19 cellular contexts compared by ENCODE assay signal in genomic region chrX:115356369-115356768, GRCh38.
A peak's percentile ranks its signal among the peaks of the same experiment; 100 is the strongest.
DNase-seq lines count a peak whose midpoint lies in the region; ATAC-seq and TF ChIP-seq lines count a peak whose summit lies in the region.
"Had no signal": no experiment of that assay in that cellular context is flagged by ENCODE, and none has a peak within 500 bp of the region (broad histone marks: within the 10 kb centered on the region; RNA-seq: fewer than 3 reads in every experiment).

No MANE protein-coding gene starts in this region.

- H3K9me3 Mint-ChIP-seq in osteocyte (ENCODE audit: unreplicated experiment), result no peaks in the 10 kb centered on the region
- H3K9me3 Mint-ChIP-seq: IgD-negative memory B cell had no signal

- H3K27me3 Mint-ChIP-seq in osteocyte (ENCODE audit: unreplicated experiment), result no peaks in the 10 kb centered on the region
- H3K27me3 Mint-ChIP-seq: IgD-negative memory B cell had no signal

- H3K36me3 Mint-ChIP-seq in osteocyte (ENCODE audit: unreplicated experiment), result peaks cover 2% of the 10 kb centered on the region
- H3K36me3 Mint-ChIP-seq: IgD-negative memory B cell had no signal

- H3K4me3 ChIP-seq in coronary artery (no peak overlapping the region), left lung (no peak overlapping the region), prostate gland (no peak overlapping the region)
- H3K4me3 ChIP-seq: Peyer's patch, SJSA1 had no signal

- peaks cover 0 to 4% of the 10 kb centered on the region in 2 donors for H3K27me3 ChIP-seq in left lung
- no peaks in the 10 kb centered on the region for H3K27me3 ChIP-seq in prostate gland (replicated peaks; ENCODE audit: insufficient read depth)
- H3K27me3 ChIP-seq: BE2C, Peyer's patch, SJSA1 had no signal

- intact Hi-C loops in left lung (cut with DNase I) (no loop called here), prostate gland (cut with DNase I) (no loop called here)

- TF ChIP-seq POLR2A in prostate gland (IDR thresholded peaks at IDR 0.05), result no peak

- H3K4me1 Mint-ChIP-seq in osteocyte (ENCODE audit: unreplicated experiment), result peaks cover 56% of the 10 kb centered on the region
- H3K4me1 Mint-ChIP-seq: IgD-negative memory B cell had no signal

- WGBS in prostate gland, result 69% methylated on average over 4 of the region's 4 CpGs

- H3K27ac ChIP-seq in coronary artery, result peak overlapping the region; percentile 35 to 77
- H3K27ac ChIP-seq in left lung, result peak overlapping the region in 1 of 2 donors; percentile 63
- H3K27ac ChIP-seq in prostate gland, result no peak overlapping the region
- H3K27ac ChIP-seq: Peyer's patch, SJSA1 had no signal

- no peaks in the 10 kb centered on the region for H3K36me3 ChIP-seq in left lung
- no peaks in the 10 kb centered on the region for H3K36me3 ChIP-seq in prostate gland
- H3K36me3 ChIP-seq: BE2C, Peyer's patch, SJSA1 had no signal

- H3K4me1 ChIP-seq in left lung (no peaks in the 10 kb centered on the region), prostate gland (replicated peaks) (no peaks in the 10 kb centered on the region)
- H3K4me1 ChIP-seq: BE2C, Peyer's patch, SJSA1 had no signal

- DNase-seq in coronary artery (ENCODE audit: low spot score) (no peak), left lung (no peak), osteocyte (ENCODE audit: extremely low spot score, unreplicated experiment) (no peak), GOT3 (lab: John Stamatoyannopoulos, UW) (no peak), prostate gland (ENCODE audit: low spot score) (no peak)
- no peak for DNase-seq in activated T-cell treated with anti-CD3 and anti-CD28 coated beads, Interleukin-2, amount 50 U/mL, for 1 hour
- DNase-seq: BE2C, EL, GF-D8, NCI-H1105, NCI-H146, NCI-H2029 treated with DMSO at 0.1 percent for 48 hours, NCI-H345, NCI-H524, NCI-H774, Peyer's patch had no signal

- H3K4me3 Mint-ChIP-seq in osteocyte (ENCODE audit: unreplicated experiment), result no peak overlapping the region
- H3K4me3 Mint-ChIP-seq: IgD-negative memory B cell had no signal

- TF ChIP-seq CTCF in coronary artery (IDR thresholded peaks at IDR 0.05) (no peak), left lung (IDR thresholded peaks at IDR 0.05) (no peak), osteocyte (IDR thresholded peaks at IDR 0.05) (no peak), prostate gland (IDR thresholded peaks at IDR 0.05) (no peak)

- H3K9me3 ChIP-seq in left lung (no peaks in the 10 kb centered on the region), prostate gland (no peaks in the 10 kb centered on the region)
- H3K9me3 ChIP-seq: BE2C, Peyer's patch, SJSA1 had no signal

- ATAC-seq in left lung (peak; percentile 80), HG02885 (IDR thresholded peaks at IDR 0.05; ENCODE audit: poor library complexity, unreplicated experiment) (no peak)

- peak overlapping the region; percentile 86 for H3K27ac Mint-ChIP-seq in osteocyte (ENCODE audit: unreplicated experiment)
- H3K27ac Mint-ChIP-seq: IgD-negative memory B cell had no signal

Comparison
In these comparisons a context has a peak if more than half of its experiments do, and no peak if none do; other contexts are left out.
1. H3K27ac ChIP-seq: peak in coronary artery (2 of 2); none in prostate gland (0 of 2).